ENCODE assay signal across 8 cellular contexts in genomic region chr5:66595877-66596790, GRCh38. TPM values are rescaled to one million over a fixed set of nuclear protein-coding genes. Genes with fewer than 3 reads are reported as not detected.
A peak's percentile ranks its signal among the peaks of the same experiment; 100 is the strongest.
DNase-seq lines count a peak whose midpoint lies in the region; ATAC-seq and TF ChIP-seq lines count a peak whose summit lies in the region.

Gene MAST4, plus strand, starts transcription at chr5:66596393. Its CDS starts 263 bp downstream, at chr5:66596656.

- WGBS in hepatocyte (ENCODE audit: low lambda C conversion rate, missing lambda C conversion rate), result under 1% methylated on average over 57 of the region's 87 CpGs
- 1% methylated on average over 57 to 87 of the region's 87 CpGs for WGBS in psoas muscle, 3 donors

- ATAC-seq in HG02759 (IDR thresholded peaks at IDR 0.05; ENCODE audit: unreplicated experiment), result peak; percentile 99
- peak; percentile 91 to 97 (median 96) for ATAC-seq in psoas muscle

- H3K79me2 ChIP-seq in hepatocyte, result no peaks in the 10 kb centered on the region

- peak within 1 kb of the TSS; percentile 86 for H2AFZ ChIP-seq in hepatocyte

- H3K27ac ChIP-seq in hepatocyte (no peak within 1 kb of the TSS), psoas muscle (no peak within 1 kb of the TSS)

- H3K9me2 ChIP-seq in hepatocyte (replicated peaks; ENCODE audit: insufficient read depth), result no peaks in the 10 kb centered on the region

- H3K9me3 ChIP-seq in hepatocyte (ENCODE audit: low read depth) (no peaks in the 10 kb centered on the region), psoas muscle (no peaks in the 10 kb centered on the region)

- H3K4me2 ChIP-seq in hepatocyte, result peak within 1 kb of the TSS; percentile 93

- in situ Hi-C loops in astrocyte of the cerebellum (cut with HindIII; ENCODE audit: low sequenced_read_pairs), result no loop called here

- intact Hi-C loops in psoas muscle (cut with DNase I), result no loop called here

- peak within 1 kb of the TSS; percentile 61 for H3K4me3 ChIP-seq in GM12875 (ENCODE audit: low read depth, low read length)
- peak within 1 kb of the TSS; percentile 65 for H3K4me3 ChIP-seq in astrocyte of the cerebellum (ENCODE audit: low read depth, low read length)
- peak within 1 kb of the TSS; percentile 84 for H3K4me3 ChIP-seq in hepatocyte
- H3K4me3 ChIP-seq in psoas muscle, result peak within 1 kb of the TSS; percentile 82

- TF ChIP-seq CTCF in GM12875 (IDR thresholded peaks at IDR 0.05; ENCODE audit: borderline replicate concordance, insufficient read depth, low read depth, low read length) (no peak), astrocyte of the cerebellum (IDR thresholded peaks at IDR 0.05; ENCODE audit: low read depth, low read length, missing control alignments) (no peak), hepatocyte (IDR thresholded peaks at IDR 0.05; ENCODE audit: poor library complexity) (no peak), psoas muscle (IDR thresholded peaks at IDR 0.05) (no peak)

- H3K36me3 ChIP-seq in hepatocyte (replicated peaks; ENCODE audit: insufficient read depth, low read depth), result no peaks in the 10 kb centered on the region
- no peaks in the 10 kb centered on the region for H3K36me3 ChIP-seq in psoas muscle (ENCODE audit: insufficient read depth in 1 of 2, low read depth in 1 of 2)

- DNase-seq in NCI-H1092 treated with DMSO at 0.1 percent for 48 hours (lab: John Stamatoyannopoulos, UW) (peak; percentile 65), SW 1271 (lab: John Stamatoyannopoulos, UW) (peak; percentile 43 to 87), astrocyte of the cerebellum (ENCODE audit: low read depth) (peak; percentile 76), hepatocyte (ENCODE audit: low spot score) (peak; percentile 91), psoas muscle (peak; percentile 90), OCI-M2 (lab: John Stamatoyannopoulos, UW; ENCODE audit: unreplicated experiment) (no peak)

- no peaks in the 10 kb centered on the region for H4K20me1 ChIP-seq in hepatocyte (ENCODE audit: insufficient read depth, poor library complexity, severe bottlenecking)

- H3K27me3 ChIP-seq in hepatocyte (peaks cover 52% of the 10 kb centered on the region), psoas muscle (ENCODE audit: insufficient read depth in 3 of 3, low read length in 2 of 3) (peaks cover 0 to 39% (median 0%) of the 10 kb centered on the region in 3 donors)

- H3K4me1 ChIP-seq in hepatocyte (ENCODE audit: insufficient read depth) (peaks cover 9% of the 10 kb centered on the region), psoas muscle (peaks cover 6% of the 10 kb centered on the region)

RNA-seq across cellular contexts. Expression of gene MAST4, which starts in this region (rescaled TPM):
- total RNA-seq in hepatocyte (10.4 and 11.7 TPM in 2 replicates), psoas muscle (100 to 1,000 TPM in 1 of 4 donors, 10 to 100 TPM in 2, 1 to 10 TPM in 1; 9.8 to 123 (median 20.5) TPM)
- polyA plus RNA-seq in hepatocyte (13.2 and 15.1 TPM in 2 replicates), psoas muscle (10 to 100 TPM in 1 of 3 donors, 1 to 10 TPM in 2; 3.2 to 12.1 (median 4.0) TPM)
